18 cellular contexts compared by ENCODE assay signal in genomic region chr20:25541676-25542075, GRCh38. TPM values are rescaled to one million over a fixed set of nuclear protein-coding genes. Genes with fewer than 3 reads are reported as not detected.
DNase-seq lines count a peak whose midpoint lies in the region; TF ChIP-seq lines count a peak whose summit lies in the region.
"Had no signal": no experiment of that assay in that cellular context is flagged by ENCODE, and none has a peak within 500 bp of the region (broad histone marks: within the 10 kb centered on the region; RNA-seq: fewer than 3 reads in every experiment).

No MANE protein-coding gene starts in this region.

- no peak for TF ChIP-seq POLR2A in sigmoid colon (IDR thresholded peaks at IDR 0.05)

- peak overlapping the region; percentile 34 to 52 for H3K18ac ChIP-seq in mesenchymal stem cell (ENCODE audit: low read depth in 1 of 2, low read length in 2 of 2)

- H3K9ac ChIP-seq in mesenchymal stem cell (ENCODE audit: low read length), result peak overlapping the region; percentile 47
- H3K9ac ChIP-seq: KMS-11 had no signal

- CTCF ChIA-PET in activated CD4-positive, alpha-beta memory T cell treated with anti-CD3 and anti-CD28 coated beads, Interleukin-2, amount 10 ng/mL, durations not matched to agents 7 days and 5 days (lab: Charles Lee), result no interaction called here

- H2AK5ac ChIP-seq in mesenchymal stem cell (ENCODE audit: low read length, severe bottlenecking), result no peak overlapping the region

- TF ChIP-seq EP300 in sigmoid colon (IDR thresholded peaks at IDR 0.05), result no peak

- H4K8ac ChIP-seq in mesenchymal stem cell (ENCODE audit: low read length), result no peak overlapping the region

- H3K79me1 ChIP-seq in mesenchymal stem cell (replicated peaks; ENCODE audit: low read length, poor library complexity, severe bottlenecking), result peaks cover 38% of the 10 kb centered on the region

- no peak overlapping the region for H3K23ac ChIP-seq in mesenchymal stem cell (ENCODE audit: low read length in 2 of 2)

- no peak overlapping the region for H3K4me2 ChIP-seq in mesenchymal stem cell (ENCODE audit: low read length, poor library complexity, severe bottlenecking)
- H3K4me2 ChIP-seq: KMS-11 had no signal

- H3K4me3 ChIP-seq in choroid plexus epithelial cell (ENCODE audit: low read depth, low read length) (peak overlapping the region; percentile 4), mesenchymal stem cell (ENCODE audit: insufficient read depth in 1 of 2, low read depth in 1 of 2, low read length in 2 of 2) (peak overlapping the region in 1 of 2 experiments; percentile 38), sigmoid colon (no peak overlapping the region)
- H3K4me3 ChIP-seq: pancreas had no signal

- peak; percentile 55 for DNase-seq in EH (ENCODE audit: low read depth)
- peak; percentile 32 for DNase-seq in LHCN-M2 (ENCODE audit: low read depth)
- peak; percentile 71 for DNase-seq in choroid plexus epithelial cell (ENCODE audit: low read depth)
- DNase-seq in mesenchymal stem cell, result peak; percentile 51
- no peak for DNase-seq in activated CD4-positive, alpha-beta memory T cell treated with anti-CD3 and anti-CD28 coated beads, Interleukin-2, amount 10 ng/mL, durations not matched to agents 7 days and 5 days
- DNase-seq in stimulated activated CD4-positive, alpha-beta T cell treated with anti-CD3 and anti-CD28 coated beads, Interleukin-12 subunit alpha, Interleukin-12 subunit beta, amount 100 ng/mL, for 4 hours, result no peak
- DNase-seq in sigmoid colon, result no peak
- no peak for DNase-seq in SHP77 (lab: John Stamatoyannopoulos, UW)
- DNase-seq: activated CD4-positive, alpha-beta T cell treated with anti-CD3 and anti-CD28 coated beads for 36 hours; activated naive CD4-positive, alpha-beta T cell treated with anti-CD3 and anti-CD28 coated beads, Interleukin-2, amount 10 ng/mL, durations not matched to agents 7 days and 5 days; CD4-positive, CD25-positive, alpha-beta regulatory T cell; effector memory CD8-positive, alpha-beta T cell; HFFc6; kidney; NCI-H187; pancreas; T-helper 17 cell had no signal

- intact Hi-C loops in sigmoid colon (cut with DNase I), result loop anchor here (10.0 kb wide), 1 partner anchor 153 kb away; the partner anchor contains the start of gene ZNF337

- no peak overlapping the region for H3K27ac Mint-ChIP-seq in activated CD4-positive, alpha-beta memory T cell treated with anti-CD3 and anti-CD28 coated beads, Interleukin-2, amount 10 ng/mL, durations not matched to agents 7 days and 5 days
- H3K27ac Mint-ChIP-seq: activated CD4-positive, alpha-beta T cell treated with anti-CD3 and anti-CD28 coated beads for 36 hours; activated naive CD4-positive, alpha-beta T cell treated with anti-CD3 and anti-CD28 coated beads, Interleukin-2, amount 10 ng/mL, durations not matched to agents 7 days and 5 days; CD4-positive, CD25-positive, alpha-beta regulatory T cell; effector memory CD8-positive, alpha-beta T cell; T-helper 17 cell had no signal

- H3K36me3 ChIP-seq in mesenchymal stem cell (ENCODE audit: control insufficient read depth in 1 of 2, insufficient read depth in 2 of 2, low read depth in 1 of 2, low read length in 2 of 2), result peaks cover 0 to 11% of the 10 kb centered on the region in 2 experiments
- H3K36me3 ChIP-seq in sigmoid colon, result no peaks in the 10 kb centered on the region
- H3K36me3 ChIP-seq: pancreas had no signal

- H2BK5ac ChIP-seq in mesenchymal stem cell (ENCODE audit: low read depth, low read length, poor library complexity, severe bottlenecking), result no peak overlapping the region

- H3K4me1 Mint-ChIP-seq in activated CD4-positive, alpha-beta memory T cell treated with anti-CD3 and anti-CD28 coated beads, Interleukin-2, amount 10 ng/mL, durations not matched to agents 7 days and 5 days, result no peaks in the 10 kb centered on the region
- H3K4me1 Mint-ChIP-seq: activated naive CD4-positive, alpha-beta T cell treated with anti-CD3 and anti-CD28 coated beads, Interleukin-2, amount 10 ng/mL, durations not matched to agents 7 days and 5 days; CD4-positive, CD25-positive, alpha-beta regulatory T cell had no signal

- H3K9me3 ChIP-seq in mesenchymal stem cell (ENCODE audit: control insufficient read depth, low read length) (no peaks in the 10 kb centered on the region), sigmoid colon (no peaks in the 10 kb centered on the region)
- H3K9me3 ChIP-seq: pancreas had no signal

- 39% methylated on average over 2 of the region's 2 CpGs for WGBS in mesenchymal stem cell
- 21 to 40% methylated on average over 2 of the region's 2 CpGs for WGBS in sigmoid colon, 2 donors

- H4K91ac ChIP-seq in mesenchymal stem cell (ENCODE audit: low read length), result no peak overlapping the region

- POLR2A ChIA-PET in activated CD4-positive, alpha-beta memory T cell treated with anti-CD3 and anti-CD28 coated beads, Interleukin-2, amount 10 ng/mL, durations not matched to agents 7 days and 5 days (lab: Charles Lee), result no interaction called here

- H3K4ac ChIP-seq in mesenchymal stem cell (ENCODE audit: low read depth in 1 of 2, low read length in 2 of 2), result peak overlapping the region in 1 of 2 experiments; percentile 49

- TF ChIP-seq CTCF in choroid plexus epithelial cell (conservative IDR thresholded peaks at IDR 0.05; ENCODE audit: low read depth, low read length) (no peak), sigmoid colon (IDR thresholded peaks at IDR 0.05) (no peak)

- no peak overlapping the region for H2BK15ac ChIP-seq in mesenchymal stem cell (ENCODE audit: low read depth, poor library complexity, severe bottlenecking)

- H3K14ac ChIP-seq in mesenchymal stem cell (ENCODE audit: low read length in 2 of 2), result peak overlapping the region in 1 of 2 experiments; percentile 5

- H3K9me3 Mint-ChIP-seq in activated CD4-positive, alpha-beta memory T cell treated with anti-CD3 and anti-CD28 coated beads, Interleukin-2, amount 10 ng/mL, durations not matched to agents 7 days and 5 days, result no peaks in the 10 kb centered on the region
- H3K9me3 Mint-ChIP-seq: activated naive CD4-positive, alpha-beta T cell treated with anti-CD3 and anti-CD28 coated beads, Interleukin-2, amount 10 ng/mL, durations not matched to agents 7 days and 5 days; CD4-positive, CD25-positive, alpha-beta regulatory T cell; effector memory CD8-positive, alpha-beta T cell; HFFc6 had no signal

- H3K27me3 ChIP-seq in mesenchymal stem cell (ENCODE audit: control insufficient read depth in 1 of 2, insufficient read depth in 1 of 2, low read length in 2 of 2) (no peaks in the 10 kb centered on the region), sigmoid colon (no peaks in the 10 kb centered on the region)
- H3K27me3 ChIP-seq: pancreas had no signal

- H3K36me3 Mint-ChIP-seq in activated CD4-positive, alpha-beta memory T cell treated with anti-CD3 and anti-CD28 coated beads, Interleukin-2, amount 10 ng/mL, durations not matched to agents 7 days and 5 days (ENCODE audit: low read depth), result no peaks in the 10 kb centered on the region
- H3K36me3 Mint-ChIP-seq: activated naive CD4-positive, alpha-beta T cell treated with anti-CD3 and anti-CD28 coated beads, Interleukin-2, amount 10 ng/mL, durations not matched to agents 7 days and 5 days; CD4-positive, CD25-positive, alpha-beta regulatory T cell had no signal

- H3K27me3 Mint-ChIP-seq in activated CD4-positive, alpha-beta memory T cell treated with anti-CD3 and anti-CD28 coated beads, Interleukin-2, amount 10 ng/mL, durations not matched to agents 7 days and 5 days, result no peaks in the 10 kb centered on the region
- H3K27me3 Mint-ChIP-seq: activated CD4-positive, alpha-beta T cell treated with anti-CD3 and anti-CD28 coated beads for 36 hours; activated naive CD4-positive, alpha-beta T cell treated with anti-CD3 and anti-CD28 coated beads, Interleukin-2, amount 10 ng/mL, durations not matched to agents 7 days and 5 days; CD4-positive, CD25-positive, alpha-beta regulatory T cell; effector memory CD8-positive, alpha-beta T cell; T-helper 17 cell had no signal

- H2AFZ ChIP-seq in mesenchymal stem cell (ENCODE audit: low read depth, low read length), result no peak overlapping the region

- H2BK120ac ChIP-seq in mesenchymal stem cell (ENCODE audit: low read depth, low read length), result no peak overlapping the region

- peaks cover 22% of the 10 kb centered on the region for H3K4me1 ChIP-seq in mesenchymal stem cell (ENCODE audit: control insufficient read depth, insufficient read depth, low read depth, low read length)
- H3K4me1 ChIP-seq in sigmoid colon, result peaks cover 0 to 48% (median 20%) of the 10 kb centered on the region in 4 donors

- H3K27ac ChIP-seq in mesenchymal stem cell (ENCODE audit: low read length, poor library complexity, severe bottlenecking) (peak overlapping the region; percentile 13), sigmoid colon (no peak overlapping the region)
- H3K27ac ChIP-seq: KMS-11, pancreas had no signal

- no peak overlapping the region for H3K4me3 Mint-ChIP-seq in activated CD4-positive, alpha-beta memory T cell treated with anti-CD3 and anti-CD28 coated beads, Interleukin-2, amount 10 ng/mL, durations not matched to agents 7 days and 5 days
- H3K4me3 Mint-ChIP-seq: activated CD4-positive, alpha-beta T cell treated with anti-CD3 and anti-CD28 coated beads for 36 hours; activated naive CD4-positive, alpha-beta T cell treated with anti-CD3 and anti-CD28 coated beads, Interleukin-2, amount 10 ng/mL, durations not matched to agents 7 days and 5 days; CD4-positive, CD25-positive, alpha-beta regulatory T cell; effector memory CD8-positive, alpha-beta T cell; HFFc6; T-helper 17 cell had no signal

- H2BK12ac ChIP-seq in mesenchymal stem cell (ENCODE audit: low read length in 2 of 2), result peak overlapping the region in 1 of 2 experiments; percentile 34

RNA-seq across cellular contexts. Expression of gene NINL, which starts 43.7 kb away (rescaled TPM):
- 4.2 and 5.2 TPM in 2 replicates for total RNA-seq in LHCN-M2 (2014; rRNA removed)
- 2.4 TPM for polyA plus RNA-seq in LHCN-M2 (2012)
- 6.8 TPM for polyA plus RNA-seq in mesenchymal stem cell (2013, experiment 1 of 2)
- 6.4 TPM for polyA plus RNA-seq in mesenchymal stem cell (2013, experiment 2 of 2)
- 1 to 10 TPM; 2.5 to 2.8 TPM for total RNA-seq in activated CD4-positive, alpha-beta memory T cell treated with anti-CD3 and anti-CD28 coated beads, Interleukin-2, amount 10 ng/mL, durations not matched to agents 7 days and 5 days
- total RNA-seq in sigmoid colon, result 10 to 100 TPM in 2 of 4 donors, 1 to 10 TPM in 2; 9.6 to 19.9 (median 12.8) TPM
- polyA plus RNA-seq in sigmoid colon, result 1 to 10 TPM; 2.4 to 3.8 (median 3.2) TPM

Comparison
In these comparisons a context has a peak if more than half of its experiments do, and no peak if none do; other contexts are left out.
1. DNase-seq: peak in EH (single experiment), LHCN-M2 (single experiment), choroid plexus epithelial cell (single experiment) and mesenchymal stem cell (single experiment); none in activated CD4-positive, alpha-beta memory T cell treated with anti-CD3 and anti-CD28 coated beads, Interleukin-2, amount 10 ng/mL, durations not matched to agents 7 days and 5 days (single experiment), stimulated activated CD4-positive, alpha-beta T cell treated with anti-CD3 and anti-CD28 coated beads, Interleukin-12 subunit alpha, Interleukin-12 subunit beta, amount 100 ng/mL, for 4 hours (single experiment), sigmoid colon (single experiment) and SHP77 (0 of 2).